19 cellular contexts compared by ENCODE assay signal in the genomic region with DNA sequence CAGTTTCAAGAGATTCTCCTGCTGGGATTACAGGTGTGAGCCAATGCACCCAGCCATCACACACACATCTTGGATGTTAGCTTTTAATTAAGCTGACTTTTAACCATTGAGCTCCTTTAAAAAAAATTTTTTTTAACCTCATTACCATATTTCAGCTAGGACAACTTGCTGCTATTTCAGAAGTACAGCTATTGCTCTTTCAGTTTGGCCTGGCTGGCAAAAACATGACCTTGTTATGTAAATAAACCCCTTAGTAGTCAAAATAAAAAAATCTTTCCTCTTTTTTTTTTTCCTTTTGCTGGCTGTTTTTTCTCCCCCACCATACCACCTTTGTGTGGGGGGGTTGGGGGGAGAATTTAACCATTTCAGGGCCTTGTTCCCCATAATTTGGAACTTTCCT.
"Had no signal": no experiment of that assay in that cellular context is flagged by ENCODE, and none has a peak within 500 bp of the region (broad histone marks: within the 10 kb centered on the region; RNA-seq: fewer than 3 reads in every experiment).

No MANE protein-coding gene starts in this region.

- DNase-seq: dermis blood vessel endothelial cell; dorsolateral prefrontal cortex; effector CD4-positive, alpha-beta T cell; effector memory CD4-positive, alpha-beta T cell; foreskin fibroblast; foreskin melanocyte; gastrocnemius medialis; glutamatergic neuron; head of caudate nucleus; heart right ventricle; hippocampal formation; left cardiac atrium; left ventricle myocardium inferior; lower lobe of right lung; mesenchymal stem cell; mucosa of descending colon; naive B cell had no signal

- ATAC-seq: gastrocnemius medialis, heart right ventricle, left cardiac atrium, lower lobe of right lung, mucosa of descending colon had no signal

- H3K36me3 ChIP-seq: esophagus muscularis mucosa, gastrocnemius medialis, heart right ventricle, left ventricle myocardium inferior, lower lobe of right lung had no signal

- H3K9me3 ChIP-seq: gastrocnemius medialis had no signal

- H3K4me1 ChIP-seq: esophagus muscularis mucosa, gastrocnemius medialis, heart right ventricle, left ventricle myocardium inferior, lower lobe of right lung had no signal

- H3K27ac ChIP-seq: coronary artery, dorsolateral prefrontal cortex, esophagus muscularis mucosa, gastrocnemius medialis, heart right ventricle, left ventricle myocardium inferior, lower lobe of right lung had no signal

- H3K4me3 ChIP-seq: coronary artery, dorsolateral prefrontal cortex, esophagus muscularis mucosa, gastrocnemius medialis, heart right ventricle, left ventricle myocardium inferior, lower lobe of right lung, mucosa of descending colon had no signal

- H3K27me3 ChIP-seq: dorsolateral prefrontal cortex, esophagus muscularis mucosa, gastrocnemius medialis, heart right ventricle had no signal
